Comparison of ENCODE assay signal across 8 cellular contexts in the genomic region with DNA sequence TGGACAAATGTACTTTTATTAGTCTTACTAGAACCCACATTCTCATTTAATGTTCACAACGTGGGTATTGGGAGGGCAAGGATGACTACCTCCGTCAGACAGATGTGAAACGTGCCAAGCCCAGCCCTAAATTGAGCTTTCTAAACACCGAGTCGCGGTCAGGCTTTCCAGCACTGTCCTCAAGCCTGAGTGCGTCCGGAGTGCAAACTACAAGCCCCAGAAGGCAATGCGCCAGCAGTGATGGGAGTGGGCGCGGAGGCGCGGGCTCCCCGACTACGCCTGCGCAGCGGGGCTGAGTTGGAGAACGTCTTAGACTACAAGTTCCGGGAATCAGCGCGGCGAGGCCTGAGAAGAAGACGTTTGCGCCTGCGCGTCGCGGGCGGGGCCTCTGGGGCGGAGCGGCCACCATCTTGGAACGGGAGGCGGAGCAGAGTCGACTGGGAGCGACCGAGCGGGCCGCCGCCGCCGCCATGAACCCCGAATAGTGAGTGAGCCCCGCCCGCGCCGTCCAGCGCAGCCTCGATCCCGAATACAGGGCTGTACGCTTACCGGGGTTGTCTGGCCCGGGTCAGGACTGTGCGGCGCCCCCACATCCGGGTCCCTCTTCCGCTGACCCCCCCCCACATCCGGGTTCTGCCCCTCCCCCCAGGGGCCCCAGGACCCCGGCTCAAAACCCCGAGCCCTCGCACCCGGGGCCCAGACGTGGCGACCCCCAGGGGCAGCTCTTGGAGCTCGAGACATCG. TPM values are rescaled to one million over a fixed set of nuclear protein-coding genes. Genes with fewer than 3 reads are reported as not detected.
DNase-seq lines count a peak whose midpoint lies in the region; ATAC-seq and TF ChIP-seq lines count a peak whose summit lies in the region.

Gene RAB1B, plus strand, starts transcription at position 430 of the 743 bp plus-strand sequence. Its CDS starts 41 bp downstream, at position 471.

- TF ChIP-seq EP300 in SK-N-SH (IDR thresholded peaks at IDR 0.05; ENCODE audit: borderline replicate concordance in 1 of 2, low read depth in 1 of 2, low read length in 1 of 2) (no peak), gastroesophageal sphincter (IDR thresholded peaks at IDR 0.05) (no peak)

- TF ChIP-seq POLR2A in gastroesophageal sphincter (IDR thresholded peaks at IDR 0.05): peak; percentile 39 to 55

- peak; percentile 99 for DNase-seq in GM04504 (ENCODE audit: low read depth)
- DNase-seq in NCI-H1048 (lab: John Stamatoyannopoulos, UW): peak; percentile 97
- DNase-seq in SK-N-SH: peak; percentile 96
- peak; percentile 99 for DNase-seq in activated naive CD4-positive, alpha-beta T cell treated with anti-CD3 and anti-CD28 coated beads, Interleukin-2, amount 50 U/mL, for 16 hours
- DNase-seq in substantia nigra (lab: John Stamatoyannopoulos, UW): peak; percentile 94 to 100 (median 99)

- POLR2A ChIA-PET in SK-N-SH (lab: Yijun Ruan, JAX): interaction anchor here (1.0 to 2.3 kb wide), 8 partner anchors 10 to 67 kb away, joined by 3 to 8 read pairs (median 6); partner anchors contain the start of genes RIN1, TMEM151A and YIF1A

- H3K4me1 ChIP-seq in SK-N-SH (ENCODE audit: control insufficient read depth in 1 of 2, insufficient read depth in 2 of 2, low read depth in 1 of 2, low read length in 1 of 2) (peaks cover 11 to 14% of the 10 kb centered on the region in 2 experiments; a peak in 2 of 4 replicates), gastroesophageal sphincter (peaks cover 0 to 54% (median 22%) of the 10 kb centered on the region in 3 donors), neutrophil (ENCODE audit: control insufficient read depth in 1 of 2, insufficient read depth in 1 of 2, low read depth in 1 of 2, low read length in 1 of 2) (peaks cover 28 to 32% of the 10 kb centered on the region in 2 experiments)

- peak within 1 kb of the TSS; percentile 85 to 89 for H3K4me3 ChIP-seq in SK-N-SH (ENCODE audit: low read depth in 2 of 2, low read length in 1 of 2)
- H3K4me3 ChIP-seq in gastroesophageal sphincter: peak within 1 kb of the TSS; percentile 72 to 89
- H3K4me3 ChIP-seq in neutrophil (ENCODE audit: low read depth in 1 of 2, low read length in 1 of 2): peak within 1 kb of the TSS; percentile 96 to 97

- H2AFZ ChIP-seq in SK-N-SH (ENCODE audit: low read depth): peak within 1 kb of the TSS; percentile 35

- H3K9ac ChIP-seq in SK-N-SH: peak within 1 kb of the TSS; percentile 87

- H3K27ac ChIP-seq in SK-N-SH (ENCODE audit: low read depth in 2 of 2, low read length in 1 of 2) (peak within 1 kb of the TSS; percentile 84 to 97), gastroesophageal sphincter (peak within 1 kb of the TSS; percentile 91 to 100 (median 96)), neutrophil (peak within 1 kb of the TSS; percentile 87), substantia nigra (ENCODE audit: low read depth, low read length, poor library complexity, severe bottlenecking) (peak within 1 kb of the TSS; percentile 92)

- H3K27me3 ChIP-seq in SK-N-SH (ENCODE audit: insufficient read depth) (no peaks in the 10 kb centered on the region), gastroesophageal sphincter (no peaks in the 10 kb centered on the region), neutrophil (peaks cover 7% of the 10 kb centered on the region)

- no peaks in the 10 kb centered on the region for H3K9me2 ChIP-seq in SK-N-SH

- CTCF ChIA-PET in SK-N-SH (lab: Yijun Ruan, JAX): interaction anchor here (0.9 to 9.4 kb wide), 9 partner anchors 12 to 200 kb away, joined by 3 to 111 read pairs (median 4); partner anchors contain the start of genes CNIH2 and RIN1

- H3K79me2 ChIP-seq in SK-N-SH (ENCODE audit: insufficient read depth): peaks cover 34% of the 10 kb centered on the region

- 0% methylated on average over 11 of the region's 65 CpGs for WGBS in SK-N-SH (ENCODE audit: low lambda C conversion rate)
- WGBS in gastroesophageal sphincter (ENCODE audit: low coverage in 1 of 2), 2 donors: 0 to 1% methylated on average over 7 to 20 of the region's 65 CpGs

- TF ChIP-seq CTCF in SK-N-SH (IDR thresholded peaks at IDR 0.05) (no peak), gastroesophageal sphincter (IDR thresholded peaks at IDR 0.05) (no peak), neutrophil (IDR thresholded peaks at IDR 0.05) (peak; percentile 38)

- ATAC-seq in HG02571 (IDR thresholded peaks at IDR 0.05; ENCODE audit: unreplicated experiment) (peak; percentile 69), gastroesophageal sphincter (peak; percentile 91)

- H4K20me1 ChIP-seq in SK-N-SH (ENCODE audit: insufficient read depth): no peaks in the 10 kb centered on the region; the same call in 1 of the 2 replicates

- peaks cover 17% of the 10 kb centered on the region for H3F3A ChIP-seq in SK-N-SH (replicated peaks; ENCODE audit: insufficient read depth)

- TF ChIP-seq RAD21 in SK-N-SH (IDR thresholded peaks at IDR 0.05; ENCODE audit: low read length): no peak

- H3K36me3 ChIP-seq in SK-N-SH (replicated peaks in 1 of 2; ENCODE audit: control insufficient read depth in 1 of 2, insufficient read depth in 2 of 2, low read length in 1 of 2) (peaks cover 18 to 45% of the 10 kb centered on the region in 2 experiments), gastroesophageal sphincter (peaks cover 0 to 56% of the 10 kb centered on the region in 2 donors), neutrophil (peaks cover 25% of the 10 kb centered on the region)

- H3K9me3 ChIP-seq in SK-N-SH (no peaks in the 10 kb centered on the region), gastroesophageal sphincter (no peaks in the 10 kb centered on the region), neutrophil (no peaks in the 10 kb centered on the region)

- H3K4me2 ChIP-seq in SK-N-SH: peak within 1 kb of the TSS; percentile 96

TF ChIP-seq in SK-N-SH, 30 proteins besides CTCF, POLR2A, EP300 and RAD21 (continues in another document):
- TF ChIP-seq NRF1 (IDR thresholded peaks at IDR 0.05; ENCODE audit: low read depth, low read length): peak; percentile 97
- TF ChIP-seq SIN3A (IDR thresholded peaks at IDR 0.05; ENCODE audit: borderline replicate concordance, low read depth, low read length): peak; percentile 62; the same call in 1 of the 2 replicates
- no peak for TF ChIP-seq FOXM1 (IDR thresholded peaks at IDR 0.05; ENCODE audit: low read depth)
- TF ChIP-seq RXRA (IDR thresholded peaks at IDR 0.05; ENCODE audit: borderline replicate concordance, low read depth): no peak
- TF ChIP-seq MEF2A (IDR thresholded peaks at IDR 0.05; ENCODE audit: borderline replicate concordance, low read depth): no peak
- no peak for TF ChIP-seq IRF3 (IDR thresholded peaks at IDR 0.05; ENCODE audit: low read depth, low read length)
- no peak for TF ChIP-seq TEAD4 (IDR thresholded peaks at IDR 0.05; ENCODE audit: borderline replicate concordance, insufficient read depth)
- no peak for TF ChIP-seq GATA2 (CRISPR knock-in tag; IDR thresholded peaks at IDR 0.05)
- no peak for TF ChIP-seq FOSL2 (IDR thresholded peaks at IDR 0.05; ENCODE audit: borderline replicate concordance, low read depth)
- no peak for TF ChIP-seq FOXJ3 (CRISPR knock-in tag; IDR thresholded peaks at IDR 0.05)
- TF ChIP-seq EZH2phosphoT487 (IDR thresholded peaks at IDR 0.05; ENCODE audit: borderline replicate concordance, low read depth): no peak
- TF ChIP-seq, protein P1, sequence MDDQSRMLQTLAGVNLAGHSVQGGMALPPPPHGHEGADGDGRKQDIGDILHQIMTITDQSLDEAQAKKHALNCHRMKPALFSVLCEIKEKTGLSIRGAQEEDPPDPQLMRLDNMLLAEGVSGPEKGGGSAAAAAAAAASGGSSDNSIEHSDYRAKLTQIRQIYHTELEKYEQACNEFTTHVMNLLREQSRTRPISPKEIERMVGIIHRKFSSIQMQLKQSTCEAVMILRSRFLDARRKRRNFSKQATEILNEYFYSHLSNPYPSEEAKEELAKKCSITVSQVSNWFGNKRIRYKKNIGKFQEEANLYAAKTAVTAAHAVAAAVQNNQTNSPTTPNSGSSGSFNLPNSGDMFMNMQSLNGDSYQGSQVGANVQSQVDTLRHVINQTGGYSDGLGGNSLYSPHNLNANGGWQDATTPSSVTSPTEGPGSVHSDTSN (IDR thresholded peaks at IDR 0.05): peak; percentile 22; the same call in 1 of the 2 replicates
- TF ChIP-seq YY1 (IDR thresholded peaks at IDR 0.05; ENCODE audit: low read depth): peak; percentile 90

RNA-seq across cellular contexts. Expression of gene RAB1B, which starts in this region (rescaled TPM):
- 204 and 208 TPM in 2 replicates for polyA plus RNA-seq in SK-N-SH (2012; rRNA removed)
- 90.6 and 132 TPM in 2 replicates for polyA plus RNA-seq in SK-N-SH (2012; cell fraction: cytosol; rRNA removed)
- polyA plus RNA-seq in SK-N-SH (2012; cell fraction: nucleus; rRNA removed): 85.5 and 96.0 TPM in 2 replicates
- total RNA-seq in gastroesophageal sphincter: 100 to 1,000 TPM in 3 of 4 donors, 10 to 100 TPM in 1; 99.3 to 162 (median 115) TPM

Comparison
In these comparisons a context has a peak if more than half of its experiments do, and no peak if none do; other contexts are left out.
1. Peak in every context shown above with its lines: DNase-seq, ATAC-seq, H3K4me3 ChIP-seq and H3K27ac ChIP-seq.